Comparison of ENCODE assay signal across 23 cellular contexts in genomic region chr4:152050098-152050497, GRCh38.
"Had no signal": no experiment of that assay in that cellular context is flagged by ENCODE, and none has a peak within 500 bp of the region (broad histone marks: within the 10 kb centered on the region; RNA-seq: fewer than 3 reads in every experiment).

No MANE protein-coding gene starts in this region.

- H3K4me1 ChIP-seq: parathyroid adenoma had no signal

- H3K9ac ChIP-seq: parathyroid adenoma had no signal

- H3K9me3 ChIP-seq: esophagus squamous epithelium, heart right ventricle, left ventricle myocardium inferior, right lobe of liver, thoracic aorta had no signal

- ATAC-seq: heart right ventricle; left cardiac atrium; natural killer cell treated with Interleukin-12 subunit alpha and Interleukin-12 subunit beta and Interleukin-15 and Interleukin-18, amount 100 ng/mL, for 72 hours; right lobe of liver; stimulated activated naive B cell treated with anti-CD40 and anti-IgM and Interleukin-4, amounts not matched to agents 10 μg/mL and 1 μg/mL and 100 μg/mL, for 72 hours had no signal

- H3K36me3 ChIP-seq: esophagus squamous epithelium, heart right ventricle, left ventricle myocardium inferior, right lobe of liver, thoracic aorta had no signal

- FAIRE-seq: endothelial cell of umbilical vein, islet of Langerhans, small intestine, urothelium cell line had no signal

- H3K4me3 ChIP-seq: coronary artery, esophagus squamous epithelium, heart right ventricle, left ventricle myocardium inferior, lung, right lobe of liver, thoracic aorta had no signal

- H2AFZ ChIP-seq: parathyroid adenoma had no signal

- DNase-seq: dermis blood vessel endothelial cell; effector memory CD4-positive, alpha-beta T cell; esophagus squamous epithelium; foreskin melanocyte; glutamatergic neuron; heart right ventricle; hippocampal formation; left cardiac atrium; left ventricle myocardium inferior; right lobe of liver; small intestine; stimulated activated CD4-positive, alpha-beta T cell treated with anti-CD3 and anti-CD28 coated beads, Interleukin-15, amount 100 ng/mL, for 24 hours; stimulated activated CD4-positive, alpha-beta T cell treated with anti-CD3 and anti-CD28 coated beads, Interleukin-2, amount 100 ng/mL, for 48 hours; stimulated activated naive B cell treated with anti-CD40 and anti-IgM and Interleukin-4, amounts not matched to agents 10 μg/mL and 1 μg/mL and 100 μg/mL, for 72 hours; trophoblast cell had no signal

- H3K27ac ChIP-seq: esophagus squamous epithelium, heart right ventricle, left ventricle myocardium inferior, parathyroid adenoma, right lobe of liver, thoracic aorta had no signal
